Comparison of ENCODE assay signal across 9 cellular contexts in the genomic region with DNA sequence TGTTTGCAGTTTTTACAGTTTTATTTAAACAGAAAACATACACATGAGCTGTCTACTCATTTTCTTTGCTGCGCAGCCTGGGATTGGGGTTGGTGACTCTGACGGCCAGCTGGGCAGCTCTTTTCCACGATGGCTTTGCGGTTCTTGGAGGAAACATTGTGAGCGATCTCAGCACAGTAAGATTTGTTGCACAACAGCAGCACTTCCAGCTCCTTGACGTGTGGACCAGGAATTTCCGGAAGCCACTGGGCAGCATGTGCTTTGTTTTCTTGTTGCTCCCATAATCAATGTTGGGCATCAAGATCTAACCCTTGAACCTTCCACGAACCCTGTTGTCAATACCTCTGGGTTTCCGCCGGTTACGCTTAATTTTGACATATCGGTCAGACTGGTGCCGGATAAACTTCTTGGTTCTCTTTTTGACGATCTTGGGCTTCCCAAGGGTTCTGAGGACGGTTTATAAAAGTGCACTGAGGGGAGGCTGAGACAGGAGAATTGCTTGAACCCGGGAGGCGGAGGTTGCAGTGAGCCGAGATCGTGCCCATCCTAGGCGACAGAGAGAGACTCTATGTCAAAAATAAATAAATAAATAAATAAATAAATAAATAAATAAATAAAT. TPM values are rescaled to one million over a fixed set of nuclear protein-coding genes. Genes with fewer than 3 reads are reported as not detected.
A peak's percentile ranks its signal among the peaks of the same experiment; 100 is the strongest.
DNase-seq lines count a peak whose midpoint lies in the region; ATAC-seq and TF ChIP-seq lines count a peak whose summit lies in the region.
"Had no signal": no experiment of that assay in that cellular context is flagged by ENCODE, and none has a peak within 500 bp of the region (broad histone marks: within the 10 kb centered on the region; RNA-seq: fewer than 3 reads in every experiment).

No MANE protein-coding gene starts in this region.

- H3K9me3 Mint-ChIP-seq in activated T-helper 17 cell treated with anti-CD3 and anti-CD28 coated beads, Interleukin-2, amount 50 U/mL, for 72 hours = no peaks in the 10 kb centered on the region

- H3K27me3 Mint-ChIP-seq in activated T-helper 17 cell treated with anti-CD3 and anti-CD28 coated beads, Interleukin-2, amount 50 U/mL, for 72 hours = no peaks in the 10 kb centered on the region

- ATAC-seq in heart right ventricle (no peak), Right ventricle myocardium inferior (no peak), GM21528 (IDR thresholded peaks at IDR 0.05; ENCODE audit: low FRiP score, unreplicated experiment) (no peak)
- ATAC-seq in activated T-helper 17 cell treated with anti-CD3 and anti-CD28 coated beads, Interleukin-2, amount 50 U/mL, for 72 hours (replicated peaks) = no peak

- WGBS in heart right ventricle, 2 donors = 61 to 67% methylated on average over 20 of the region's 20 CpGs
- 70% methylated on average over 20 of the region's 20 CpGs for WGBS in SK-N-SH (ENCODE audit: low lambda C conversion rate)

- intact Hi-C loops in heart right ventricle (cut with DNase I) (no loop called here), Right ventricle myocardium inferior (cut with DNase I) (no loop called here), tibial artery (cut with DNase I; ENCODE audit: low total_unique reads) (no loop called here)

- H3K4me3 Mint-ChIP-seq in activated T-helper 17 cell treated with anti-CD3 and anti-CD28 coated beads, Interleukin-2, amount 50 U/mL, for 72 hours = peak overlapping the region; percentile 54

- H2AFZ ChIP-seq in SK-N-SH (ENCODE audit: low read depth) = no peak overlapping the region

- TF ChIP-seq CTCF in heart right ventricle (IDR thresholded peaks at IDR 0.05) = no peak
- no peak for TF ChIP-seq CTCF in tibial artery (IDR thresholded peaks at IDR 0.05)
- no peak for TF ChIP-seq CTCF in SK-N-SH (IDR thresholded peaks at IDR 0.05)

- H3K9me2 ChIP-seq in SK-N-SH = no peaks in the 10 kb centered on the region

- H3K4me3 ChIP-seq in heart right ventricle (peak overlapping the region in 9 of 10 donors; percentile 2 to 58 (median 50)), tibial artery (peak overlapping the region; percentile 35 to 46), SK-N-SH (ENCODE audit: low read depth in 2 of 2, low read length in 1 of 2) (peak overlapping the region in 1 of 2 experiments; percentile 84; a peak in 1 of 4 replicates)

- peaks cover 0 to 15% (median 7%) of the 10 kb centered on the region in 9 donors for H3K4me1 ChIP-seq in heart right ventricle
- peaks cover 0 to 13% (median 5%) of the 10 kb centered on the region in 4 donors for H3K4me1 ChIP-seq in tibial artery
- peaks cover 0 to 5% of the 10 kb centered on the region in 2 experiments; a peak in 1 of 4 replicates for H3K4me1 ChIP-seq in SK-N-SH (ENCODE audit: control insufficient read depth in 1 of 2, insufficient read depth in 2 of 2, low read depth in 1 of 2, low read length in 1 of 2)

- no peak for DNase-seq in heart right ventricle
- no peak for DNase-seq in Right ventricle myocardium inferior (ENCODE audit: missing footprints)
- peak; percentile 61 for DNase-seq in iris pigment epithelial cell (ENCODE audit: low read depth)
- no peak for DNase-seq in tibial artery
- DNase-seq in effector CD4-positive, alpha-beta T cell = no peak
- no peak for DNase-seq in SK-N-SH

- H3K9ac ChIP-seq in SK-N-SH = no peak overlapping the region

- H3K4me2 ChIP-seq in SK-N-SH = no peak overlapping the region

- no peaks in the 10 kb centered on the region for H3K36me3 Mint-ChIP-seq in activated T-helper 17 cell treated with anti-CD3 and anti-CD28 coated beads, Interleukin-2, amount 50 U/mL, for 72 hours (ENCODE audit: low read depth)

- H3K4me1 Mint-ChIP-seq in activated T-helper 17 cell treated with anti-CD3 and anti-CD28 coated beads, Interleukin-2, amount 50 U/mL, for 72 hours = no peaks in the 10 kb centered on the region

- no peaks in the 10 kb centered on the region for H3K9me3 ChIP-seq in heart right ventricle
- no peaks in the 10 kb centered on the region for H3K9me3 ChIP-seq in tibial artery
- no peaks in the 10 kb centered on the region for H3K9me3 ChIP-seq in SK-N-SH

- peaks cover 4% of the 10 kb centered on the region for H3F3A ChIP-seq in SK-N-SH (replicated peaks; ENCODE audit: insufficient read depth)

- no peak overlapping the region for H3K27ac ChIP-seq in heart right ventricle
- no peak overlapping the region for H3K27ac ChIP-seq in tibial artery
- H3K27ac ChIP-seq in SK-N-SH (ENCODE audit: low read depth in 2 of 2, low read length in 1 of 2) = no peak overlapping the region

- POLR2A ChIA-PET in SK-N-SH (lab: Yijun Ruan, JAX) = interaction anchor here (0.5 to 1.3 kb wide), 2 partner anchors 11 to 51 kb away, joined by 3 to 4 read pairs; a partner anchor contains a TSS

- no peaks in the 10 kb centered on the region for H4K20me1 ChIP-seq in SK-N-SH (ENCODE audit: insufficient read depth)

- H3K79me2 ChIP-seq in SK-N-SH (ENCODE audit: insufficient read depth) = no peaks in the 10 kb centered on the region

- H3K36me3 ChIP-seq in heart right ventricle = no peaks in the 10 kb centered on the region
- H3K36me3 ChIP-seq in tibial artery = no peaks in the 10 kb centered on the region
- no peaks in the 10 kb centered on the region for H3K36me3 ChIP-seq in SK-N-SH (replicated peaks in 1 of 2; ENCODE audit: control insufficient read depth in 1 of 2, insufficient read depth in 2 of 2, low read length in 1 of 2)

- CTCF ChIA-PET in SK-N-SH (lab: Yijun Ruan, JAX) = interaction anchor here (0.6 to 9.3 kb wide), 26 partner anchors 8 to 161 kb away, joined by 3 to 99 read pairs (median 6); a partner anchor contains a TSS

- H3K27me3 ChIP-seq in heart right ventricle (no peaks in the 10 kb centered on the region), tibial artery (no peaks in the 10 kb centered on the region), SK-N-SH (ENCODE audit: insufficient read depth) (no peaks in the 10 kb centered on the region)

- H3K27ac Mint-ChIP-seq in activated T-helper 17 cell treated with anti-CD3 and anti-CD28 coated beads, Interleukin-2, amount 50 U/mL, for 72 hours = no peak overlapping the region

- no peak for TF ChIP-seq RAD21 in SK-N-SH (IDR thresholded peaks at IDR 0.05; ENCODE audit: low read length)

- no peak for TF ChIP-seq EP300 in SK-N-SH (IDR thresholded peaks at IDR 0.05; ENCODE audit: borderline replicate concordance in 1 of 2, low read depth in 1 of 2, low read length in 1 of 2)

TF ChIP-seq in SK-N-SH, 30 proteins besides CTCF, POLR2A, EP300 and RAD21:
- no peak for TF ChIP-seq NFIC (IDR thresholded peaks at IDR 0.05; ENCODE audit: borderline replicate concordance)
- TF ChIP-seq RXRA (IDR thresholded peaks at IDR 0.05; ENCODE audit: borderline replicate concordance, low read depth) = no peak
- no peak for TF ChIP-seq TEAD4 (IDR thresholded peaks at IDR 0.05; ENCODE audit: borderline replicate concordance, insufficient read depth)
- TF ChIP-seq, protein P1, sequence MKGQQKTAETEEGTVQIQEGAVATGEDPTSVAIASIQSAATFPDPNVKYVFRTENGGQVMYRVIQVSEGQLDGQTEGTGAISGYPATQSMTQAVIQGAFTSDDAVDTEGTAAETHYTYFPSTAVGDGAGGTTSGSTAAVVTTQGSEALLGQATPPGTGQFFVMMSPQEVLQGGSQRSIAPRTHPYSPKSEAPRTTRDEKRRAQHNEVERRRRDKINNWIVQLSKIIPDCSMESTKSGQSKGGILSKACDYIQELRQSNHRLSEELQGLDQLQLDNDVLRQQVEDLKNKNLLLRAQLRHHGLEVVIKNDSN (IDR thresholded peaks at IDR 0.05; ENCODE audit: borderline replicate concordance, low read depth) = no peak
- TF ChIP-seq FOSL2 (IDR thresholded peaks at IDR 0.05; ENCODE audit: borderline replicate concordance, low read depth) = no peak
- TF ChIP-seq EZH2phosphoT487 (IDR thresholded peaks at IDR 0.05; ENCODE audit: borderline replicate concordance, low read depth) = no peak
- TF ChIP-seq MXI1 (IDR thresholded peaks at IDR 0.05; ENCODE audit: low read depth, low read length) = no peak
TF ChIP-seq in SK-N-SH: peak in this region for 0.

RNA-seq across cellular contexts. Expression of a gene that starts 21.8 kb away (rescaled TPM):
- total RNA-seq in heart right ventricle (10 to 100 TPM in 1 of 10 donors, 1 to 10 TPM in 9; 1.6 to 18.0 (median 3.5) TPM), Right ventricle myocardium inferior (3.7 TPM)
- polyA plus RNA-seq in heart right ventricle (10 to 100 TPM; 12.7 to 30.4 TPM), SK-N-SH (2012; rRNA removed) (23.7 and 28.5 TPM in 2 replicates)
- 100 to 1,000 TPM in 1 of 2 donors, 10 to 100 TPM in 1; 55.0 to 100 TPM for total RNA-seq in activated T-helper 17 cell treated with anti-CD3 and anti-CD28 coated beads, Interleukin-2, amount 50 U/mL, for 72 hours
- polyA plus RNA-seq in SK-N-SH (2012; cell fraction: cytosol; rRNA removed) = 12.1 and 14.1 TPM in 2 replicates
- 144 and 155 TPM in 2 replicates for polyA plus RNA-seq in SK-N-SH (2012; cell fraction: nucleus; rRNA removed)

RNA-seq across cellular contexts. Expression of a gene that starts 37.8 kb away (rescaled TPM):
- 1 to 10 TPM in 5 of 10 donors, under 1 TPM in 5; 0.21 to 3.3 (median 0.95) TPM for total RNA-seq in heart right ventricle
- 1 to 10 TPM in 1 of 2 donors, under 1 TPM in 1; 0.55 to 1.2 TPM for polyA plus RNA-seq in heart right ventricle
- 0.41 TPM for total RNA-seq in Right ventricle myocardium inferior
- total RNA-seq in activated T-helper 17 cell treated with anti-CD3 and anti-CD28 coated beads, Interleukin-2, amount 50 U/mL, for 72 hours = 1 to 10 TPM; 2.5 to 4.2 TPM
- 0.19 and 0.39 TPM in 2 replicates for polyA plus RNA-seq in SK-N-SH (2012; rRNA removed)
- 0.13 and 0.28 TPM in 2 replicates for polyA plus RNA-seq in SK-N-SH (2012; cell fraction: cytosol; rRNA removed)
- 0.25 and 0.26 TPM in 2 replicates for polyA plus RNA-seq in SK-N-SH (2012; cell fraction: nucleus; rRNA removed)
- total RNA-seq: LHCN-M2 had no signal

RNA-seq across cellular contexts. Expression of a gene that starts 51.5 kb away (rescaled TPM):
- total RNA-seq in heart right ventricle (10 to 100 TPM; 26.1 to 44.7 (median 32.1) TPM), Right ventricle myocardium inferior (37.2 TPM)
- polyA plus RNA-seq in heart right ventricle (10 to 100 TPM; 17.0 to 28.9 TPM), SK-N-SH (2012; rRNA removed) (50.4 and 52.5 TPM in 2 replicates)
- 100 to 1,000 TPM in 1 of 2 donors, 10 to 100 TPM in 1; 81.4 to 122 TPM for total RNA-seq in activated T-helper 17 cell treated with anti-CD3 and anti-CD28 coated beads, Interleukin-2, amount 50 U/mL, for 72 hours
- 42.8 and 43.9 TPM in 2 replicates for polyA plus RNA-seq in SK-N-SH (2012; cell fraction: cytosol; rRNA removed)
- polyA plus RNA-seq in SK-N-SH (2012; cell fraction: nucleus; rRNA removed) = 125 and 129 TPM in 2 replicates

RNA-seq across cellular contexts. Expression of a gene that starts 53.8 kb away (rescaled TPM):
- total RNA-seq in heart right ventricle (10 to 100 TPM; 44.2 to 90.8 (median 54.8) TPM), Right ventricle myocardium inferior (49.6 TPM)
- polyA plus RNA-seq in heart right ventricle (10 to 100 TPM; 30.3 to 48.3 TPM), SK-N-SH (2012; rRNA removed) (204 and 261 TPM in 2 replicates)
- 100 to 1,000 TPM in 1 of 2 donors, 10 to 100 TPM in 1; 84.1 to 128 TPM for total RNA-seq in activated T-helper 17 cell treated with anti-CD3 and anti-CD28 coated beads, Interleukin-2, amount 50 U/mL, for 72 hours
- 191 and 203 TPM in 2 replicates for polyA plus RNA-seq in SK-N-SH (2012; cell fraction: cytosol; rRNA removed)
- 152 and 174 TPM in 2 replicates for polyA plus RNA-seq in SK-N-SH (2012; cell fraction: nucleus; rRNA removed)
